ENCODE assay signal across 8 cellular contexts in the genomic region with DNA sequence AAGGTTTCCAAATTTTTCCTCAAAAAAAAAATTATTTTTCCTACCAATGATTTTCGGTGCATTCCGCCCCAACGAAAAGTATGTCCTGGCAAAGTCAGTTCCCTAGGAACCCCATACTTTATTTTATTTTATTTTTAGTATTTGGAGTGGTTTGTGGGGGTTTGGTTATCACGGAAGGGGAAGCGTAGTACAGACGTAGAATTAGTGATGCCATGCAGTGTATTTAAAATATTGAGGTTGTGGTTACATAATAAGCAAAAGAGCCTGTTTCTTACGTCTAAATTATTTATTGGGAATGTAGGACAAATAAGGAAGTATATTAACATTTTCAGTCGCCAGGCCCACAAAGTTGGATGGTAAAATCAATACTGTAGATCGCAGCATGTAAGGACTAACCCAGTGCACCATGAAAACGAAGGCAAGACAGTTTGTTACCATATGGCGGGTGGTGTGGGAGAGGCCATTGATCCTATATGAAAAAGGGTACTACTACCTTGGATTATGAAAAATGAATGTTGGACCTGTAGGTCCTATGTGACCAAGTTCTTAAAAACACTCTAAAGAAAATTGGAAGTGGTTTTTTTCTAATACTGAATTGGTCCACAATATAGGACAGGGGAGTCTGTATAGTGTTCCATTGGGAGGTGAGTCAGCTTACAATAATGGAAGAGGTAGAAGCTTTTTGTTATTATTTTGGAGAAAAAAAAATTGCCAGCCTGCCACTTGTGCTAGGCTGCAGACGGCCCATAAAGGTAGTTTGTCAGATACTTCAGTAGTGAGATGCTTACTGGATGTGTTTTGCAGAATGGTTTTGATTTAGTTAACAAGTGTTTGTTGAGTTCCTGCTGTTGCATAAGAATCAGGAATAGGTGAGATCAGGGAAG. TPM values are rescaled to one million over a fixed set of nuclear protein-coding genes. Genes with fewer than 3 reads are reported as not detected.
DNase-seq lines count a peak whose midpoint lies in the region; ATAC-seq and TF ChIP-seq lines count a peak whose summit lies in the region.

No MANE protein-coding gene starts in this region.

- peak overlapping the region; percentile 76 for H2AFZ ChIP-seq in KMS-11 (ENCODE audit: low read depth)

- H3K27me3 ChIP-seq in BLaER1 treated with 17β-estradiol and CSF1 and Interleukin-3, amounts not matched to agents 10 nM and 100 nM, result no peaks in the 10 kb centered on the region
- H3K27me3 ChIP-seq in KMS-11 (ENCODE audit: insufficient read depth, low read depth) (no peaks in the 10 kb centered on the region), right cardiac atrium (ENCODE audit: control insufficient read depth, insufficient read depth) (no peaks in the 10 kb centered on the region), skeletal muscle tissue (ENCODE audit: control insufficient read depth in 3 of 3, insufficient read depth in 3 of 3, low read length in 3 of 3) (no peaks in the 10 kb centered on the region)

- H3K36me3 Mint-ChIP-seq in activated B cell treated with CpG ODN at 0.5 μM for 24 hours (ENCODE audit: low read depth), result peaks cover 21% of the 10 kb centered on the region

- peak overlapping the region; percentile 85 to 96 (median 93) for H3K9ac ChIP-seq in BLaER1 treated with 17β-estradiol and CSF1 and Interleukin-3, amounts not matched to agents 10 nM and 100 nM
- H3K9ac ChIP-seq in KMS-11 (peak overlapping the region; percentile 68), skeletal muscle tissue (ENCODE audit: low read depth in 1 of 3, low read length in 3 of 3) (peak overlapping the region; percentile 93 to 96 (median 93))

- TF ChIP-seq CTCF in KMS-11 (conservative IDR thresholded peaks at IDR 0.05; ENCODE audit: low read depth, low read length) (no peak), activated B cell treated with CpG ODN at 0.5 μM for 24 hours (IDR thresholded peaks at IDR 0.05) (no peak)

- ATAC-seq in activated B cell treated with CpG ODN at 0.5 μM for 24 hours (ENCODE audit: low read depth), result no peak
- ATAC-seq in right cardiac atrium, result no peak
- ATAC-seq in GM21423 (IDR thresholded peaks at IDR 0.05; ENCODE audit: unreplicated experiment), result no peak
- ATAC-seq in GM18867 (IDR thresholded peaks at IDR 0.05; ENCODE audit: unreplicated experiment), result no peak

- peak overlapping the region; percentile 96 for H3K27ac Mint-ChIP-seq in activated B cell treated with CpG ODN at 0.5 μM for 24 hours

- H3K36me3 ChIP-seq in BLaER1 treated with 17β-estradiol and CSF1 and Interleukin-3, amounts not matched to agents 10 nM and 100 nM, result peaks cover 29 to 41% (median 35%) of the 10 kb centered on the region in 11 experiments
- peaks cover 2% of the 10 kb centered on the region; the same call in 1 of the 2 replicates for H3K36me3 ChIP-seq in KMS-11 (ENCODE audit: insufficient read depth)
- peaks cover 6 to 12% (median 6%) of the 10 kb centered on the region in 3 donors for H3K36me3 ChIP-seq in skeletal muscle tissue (ENCODE audit: control insufficient read depth in 3 of 3, insufficient read depth in 3 of 3, low read length in 3 of 3)

- H3K79me2 ChIP-seq in KMS-11 (ENCODE audit: insufficient read depth, low read depth), result peaks cover 19% of the 10 kb centered on the region; the same call in 1 of the 2 replicates

- intact Hi-C loops in activated B cell treated with CpG ODN at 0.5 μM for 24 hours (cut with micrococcal nuclease), result loop anchor here (2.0 to 10.0 kb wide), 5 partner anchors 1065 to 1447 kb away; a partner anchor contains a TSS
- intact Hi-C loops in right cardiac atrium (cut with DNase I), result loop anchor here in 1 of 4 donors (10.0 kb wide), 1 partner anchor 273 kb away; no protein-coding TSS in a partner anchor

- POLR2A ChIA-PET in activated B cell treated with CpG ODN at 0.5 μM for 24 hours (lab: Charles Lee), result interaction anchor here (0.7 to 1.5 kb wide), 8 partner anchors 452 to 1274 kb away, joined by 3 to 16 read pairs (median 4); a partner anchor contains a TSS

- H3K9me3 Mint-ChIP-seq in activated B cell treated with CpG ODN at 0.5 μM for 24 hours, result peaks cover 6% of the 10 kb centered on the region

- DNase-seq in activated B cell treated with CpG ODN at 0.5 μM for 24 hours, result no peak
- no peak for DNase-seq in right cardiac atrium
- no peak for DNase-seq in NCI-H2081 (lab: John Stamatoyannopoulos, UW)

- peaks cover 31 to 45% (median 36%) of the 10 kb centered on the region in 11 experiments for H3K9me3 ChIP-seq in BLaER1 treated with 17β-estradiol and CSF1 and Interleukin-3, amounts not matched to agents 10 nM and 100 nM (replicated peaks in 1 of 11)
- no peaks in the 10 kb centered on the region for H3K9me3 ChIP-seq in right cardiac atrium (ENCODE audit: control insufficient read depth, low read length)
- H3K9me3 ChIP-seq in skeletal muscle tissue (ENCODE audit: control insufficient read depth in 3 of 3, low read length in 3 of 3), result no peaks in the 10 kb centered on the region

- WGBS in right cardiac atrium, result 13% methylated on average over 12 of the region's 12 CpGs

- CTCF ChIA-PET in activated B cell treated with CpG ODN at 0.5 μM for 24 hours (lab: Charles Lee), result interaction anchor here (0.6 kb wide), 1 partner anchor 1288 kb away, joined by 3 read pairs; no protein-coding TSS in a partner anchor

- peak overlapping the region; percentile 96 for H3K4me3 Mint-ChIP-seq in activated B cell treated with CpG ODN at 0.5 μM for 24 hours

- H3K4me3 ChIP-seq in BLaER1 treated with 17β-estradiol and CSF1 and Interleukin-3, amounts not matched to agents 10 nM and 100 nM, result peak overlapping the region; percentile 71 to 86 (median 78)
- no peak overlapping the region for H3K4me3 ChIP-seq in KMS-11 (IDR thresholded peaks at IDR 0.05; ENCODE audit: insufficient read depth, low read depth, low read length)
- peak overlapping the region; percentile 51 for H3K4me3 ChIP-seq in right cardiac atrium (ENCODE audit: low read length)
- peak overlapping the region; percentile 79 to 89 (median 86) for H3K4me3 ChIP-seq in skeletal muscle tissue (ENCODE audit: low read length in 3 of 3)

- no peaks in the 10 kb centered on the region for H3K27me3 Mint-ChIP-seq in activated B cell treated with CpG ODN at 0.5 μM for 24 hours

- peaks cover 31% of the 10 kb centered on the region for H3K4me1 Mint-ChIP-seq in activated B cell treated with CpG ODN at 0.5 μM for 24 hours

- H4K20me1 ChIP-seq in BLaER1 treated with 17β-estradiol and CSF1 and Interleukin-3, amounts not matched to agents 10 nM and 100 nM, result no peaks in the 10 kb centered on the region
- no peaks in the 10 kb centered on the region for H4K20me1 ChIP-seq in KMS-11 (ENCODE audit: insufficient read depth)

- peaks cover 12 to 33% (median 21%) of the 10 kb centered on the region in 10 experiments for H3K4me1 ChIP-seq in BLaER1 treated with 17β-estradiol and CSF1 and Interleukin-3, amounts not matched to agents 10 nM and 100 nM
- H3K4me1 ChIP-seq in KMS-11 (ENCODE audit: low read depth, poor library complexity, severe bottlenecking) (peaks cover 16% of the 10 kb centered on the region), right cardiac atrium (ENCODE audit: control insufficient read depth, insufficient read depth, low read length) (no peaks in the 10 kb centered on the region), skeletal muscle tissue (ENCODE audit: control insufficient read depth in 3 of 3, insufficient read depth in 3 of 3, low read length in 3 of 3) (peaks cover 2 to 11% (median 9%) of the 10 kb centered on the region in 3 donors)

- H3K4me2 ChIP-seq in BLaER1 treated with 17β-estradiol and CSF1 and Interleukin-3, amounts not matched to agents 10 nM and 100 nM, result peak overlapping the region; percentile 70 to 95 (median 88)
- peak overlapping the region; percentile 76 for H3K4me2 ChIP-seq in KMS-11

- H3K27ac ChIP-seq in BLaER1 treated with 17β-estradiol and CSF1 and Interleukin-3, amounts not matched to agents 10 nM and 100 nM, result peak overlapping the region; percentile 88 to 94 (median 92)
- H3K27ac ChIP-seq in KMS-11 (peak overlapping the region; percentile 48), right cardiac atrium (ENCODE audit: low read length) (no peak overlapping the region), skeletal muscle tissue (ENCODE audit: low read depth, low read length) (peak overlapping the region; percentile 92)

RNA-seq across cellular contexts. Expression of a gene that starts 0.7 kb away (rescaled TPM):
- total RNA-seq in activated B cell treated with CpG ODN at 0.5 μM for 24 hours (20.5 and 21.4 TPM in 2 replicates), right cardiac atrium (10 to 100 TPM; 23.4 to 31.2 (median 26.8) TPM), skeletal muscle tissue (31.8 TPM)
- polyA plus RNA-seq in right cardiac atrium, result 14.0 TPM

RNA-seq across cellular contexts. Expression of a gene that starts 1.0 kb away (rescaled TPM):
- total RNA-seq in activated B cell treated with CpG ODN at 0.5 μM for 24 hours, result 4.3 and 4.5 TPM in 2 replicates
- 10 to 100 TPM in 3 of 4 donors, 1 to 10 TPM in 1; 9.8 to 19.2 (median 12.5) TPM for total RNA-seq in right cardiac atrium
- 10.9 TPM for polyA plus RNA-seq in right cardiac atrium
- 7.8 TPM for total RNA-seq in skeletal muscle tissue
